31 cellular contexts compared by ENCODE assay signal in genomic region chr7:86252406-86252805, GRCh38.
"Had no signal": no experiment of that assay in that cellular context is flagged by ENCODE, and none has a peak within 500 bp of the region (broad histone marks: within the 10 kb centered on the region; RNA-seq: fewer than 3 reads in every experiment).

No MANE protein-coding gene starts in this region.

- H3K4me1 ChIP-seq: colonic mucosa, esophagus squamous epithelium, gastrocnemius medialis, left ventricle myocardium inferior, lower lobe of right lung had no signal

- H3K27ac ChIP-seq: colonic mucosa, epithelial cell of prostate, esophagus squamous epithelium, gastrocnemius medialis, hepatocyte, left ventricle myocardium inferior, lower lobe of right lung had no signal

- ATAC-seq: effector memory CD8-positive, alpha-beta T cell; esophagus mucosa; gastrocnemius medialis; left colon; left lobe of liver; lower lobe of right lung; mucosa of descending colon; naive thymus-derived CD8-positive, alpha-beta T cell had no signal

- H2AFZ ChIP-seq: hepatocyte had no signal

- H3K4me3 Mint-ChIP-seq: dendritic cell treated with granulocyte-macrophage colony-stimulating factor and Interleukin-4, amounts not matched to agents 40 ng/mL and 50 ng/mL, for 4 days; effector memory CD8-positive, alpha-beta T cell; endodermal cell; immature natural killer cell; mesothelial cell of epicardium; naive B cell; naive thymus-derived CD8-positive, alpha-beta T cell had no signal

- H3K9me3 ChIP-seq: colonic mucosa, esophagus squamous epithelium, gastrocnemius medialis had no signal

- DNase-seq: colonic mucosa; cortex of kidney; effector CD8-positive, alpha-beta T cell; effector memory CD8-positive, alpha-beta T cell; endodermal cell; erythroblast; esophagus squamous epithelium; foreskin fibroblast; foreskin melanocyte; gastrocnemius medialis; glutamatergic neuron; head of caudate nucleus; hypothalamus; immature natural killer cell; islet precursor cell; kidney; kidney glomerular epithelial cell; left colon; left ventricle myocardium inferior; lower lobe of right lung; mesenchymal stem cell; mucosa of descending colon; naive B cell; naive thymus-derived CD8-positive, alpha-beta T cell had no signal

- H3K4me3 ChIP-seq: colonic mucosa, esophagus squamous epithelium, gastrocnemius medialis, hepatocyte, left ventricle myocardium inferior, lower lobe of right lung, mucosa of descending colon had no signal

- H3K27me3 Mint-ChIP-seq: dendritic cell treated with granulocyte-macrophage colony-stimulating factor and Interleukin-4, amounts not matched to agents 40 ng/mL and 50 ng/mL, for 4 days; effector memory CD8-positive, alpha-beta T cell; naive B cell; naive thymus-derived CD8-positive, alpha-beta T cell had no signal

- H3K27me3 ChIP-seq: colonic mucosa, esophagus squamous epithelium, gastrocnemius medialis, hepatocyte had no signal

- H3K4me1 Mint-ChIP-seq: immature natural killer cell; naive B cell; naive thymus-derived CD8-positive, alpha-beta T cell had no signal

- H3K36me3 ChIP-seq: colonic mucosa, esophagus squamous epithelium, gastrocnemius medialis, left ventricle myocardium inferior, lower lobe of right lung had no signal

- H3K27ac Mint-ChIP-seq: dendritic cell treated with granulocyte-macrophage colony-stimulating factor and Interleukin-4, amounts not matched to agents 40 ng/mL and 50 ng/mL, for 4 days; effector memory CD8-positive, alpha-beta T cell; endodermal cell; immature natural killer cell; mesothelial cell of epicardium; naive B cell; naive thymus-derived CD8-positive, alpha-beta T cell had no signal

- FAIRE-seq: endometrium, kidney had no signal

- H3K79me2 ChIP-seq: hepatocyte had no signal

- H3K4me2 ChIP-seq: hepatocyte had no signal

- H3K36me3 Mint-ChIP-seq: immature natural killer cell, naive B cell had no signal
